16 cellular contexts compared by ENCODE assay signal in genomic region chr1:205571747-205572146, GRCh38.
"Had no signal": no experiment of that assay in that cellular context is flagged by ENCODE, and none has a peak within 500 bp of the region (broad histone marks: within the 10 kb centered on the region; RNA-seq: fewer than 3 reads in every experiment).

No MANE protein-coding gene starts in this region.

- H3K9ac ChIP-seq: parathyroid adenoma had no signal

- DNase-seq: activated CD4-positive, alpha-beta memory T cell treated with anti-CD3 and anti-CD28 coated beads for 36 hours; activated gamma-delta T cell treated with Interleukin-2 at 50 U/mL for 16 hours; activated naive CD8-positive, alpha-beta T cell treated with anti-CD3 and anti-CD28 coated beads for 36 hours; body of pancreas; caudate nucleus; effector memory CD4-positive, alpha-beta T cell; foreskin melanocyte; naive B cell; stimulated activated CD4-positive, alpha-beta T cell treated with anti-CD3 and anti-CD28 coated beads, Interleukin-15, amount 100 ng/mL, for 24 hours; stimulated activated CD4-positive, alpha-beta T cell treated with anti-CD3 and anti-CD28 coated beads, Interleukin-4, amount 100 ng/mL, for 1 hour; stimulated activated naive CD4-positive, alpha-beta T cell; testis had no signal

- H3K27me3 ChIP-seq: body of pancreas, testis had no signal

- H3K4me3 ChIP-seq: body of pancreas, lung, skin epidermis, testis had no signal

- H3K4me1 ChIP-seq: parathyroid adenoma, testis had no signal

- H3K27ac ChIP-seq: body of pancreas, parathyroid adenoma, skin epidermis, testis had no signal

- H3K79me2 ChIP-seq: parathyroid adenoma had no signal

- FAIRE-seq: urothelium cell line had no signal

- H3K9me3 ChIP-seq: body of pancreas, testis had no signal

- H2AFZ ChIP-seq: parathyroid adenoma had no signal

- ATAC-seq: body of pancreas had no signal
